In genomic region chr17:81237591-81238489, GRCh38 we compare ENCODE assay signal across 9 cellular contexts. TPM values are rescaled to one million over a fixed set of nuclear protein-coding genes. Genes with fewer than 3 reads are reported as not detected.
A peak's percentile ranks its signal among the peaks of the same experiment; 100 is the strongest.
DNase-seq lines count a peak whose midpoint lies in the region; ATAC-seq, FAIRE-seq and TF ChIP-seq lines count a peak whose summit lies in the region.
"Had no signal": no experiment of that assay in that cellular context is flagged by ENCODE, and none has a peak within 500 bp of the region (broad histone marks: within the 10 kb centered on the region; RNA-seq: fewer than 3 reads in every experiment).

No MANE protein-coding gene starts in this region.

- peaks cover 9% of the 10 kb centered on the region for H3K4me1 ChIP-seq in iPS-18a (ENCODE audit: control insufficient read depth, low read depth, low read length)

- no peaks in the 10 kb centered on the region for H3K9me3 ChIP-seq in iPS-18a (ENCODE audit: control insufficient read depth, low read depth, low read length)

- FAIRE-seq in frontal cortex (lab: Jason Lieb, UNC), result no peak

- peak overlapping the region; percentile 87 for H3K9ac ChIP-seq in iPS-18a (ENCODE audit: low read length)

- DNase-seq in NCI-H748 (lab: John Stamatoyannopoulos, UW; ENCODE audit: unreplicated experiment), result peak; percentile 45
- DNase-seq in NCI-H748 treated with DMSO at 0.1 percent for 48 hours (lab: John Stamatoyannopoulos, UW), result no peak
- no peak for DNase-seq in activated CD8-positive, alpha-beta T cell treated with anti-CD3 and anti-CD28 coated beads for 36 hours
- DNase-seq in substantia nigra (lab: John Stamatoyannopoulos, UW), result no peak
- no peak for DNase-seq in kidney glomerular epithelial cell (lab: John Stamatoyannopoulos, UW)
- no peak for DNase-seq in frontal cortex (ENCODE audit: low spot score in 2 of 2)
- DNase-seq: DMS 273 treated with DMSO at 0.1 percent for 48 hours had no signal

- peak overlapping the region; percentile 75 for H3K4me3 Mint-ChIP-seq in activated CD8-positive, alpha-beta T cell treated with anti-CD3 and anti-CD28 coated beads for 36 hours

- no peaks in the 10 kb centered on the region for H3K9me3 Mint-ChIP-seq in activated CD8-positive, alpha-beta T cell treated with anti-CD3 and anti-CD28 coated beads for 36 hours

- no peak overlapping the region for H3K27ac ChIP-seq in iPS-18a (ENCODE audit: low read length)
- H3K27ac ChIP-seq in substantia nigra (ENCODE audit: low read depth, low read length, poor library complexity, severe bottlenecking), result peak overlapping the region; percentile 60

- peak overlapping the region; percentile 89 for H3K4me3 ChIP-seq in iPS-18a (ENCODE audit: low read length)

- no peak for ATAC-seq in activated CD8-positive, alpha-beta T cell treated with anti-CD3 and anti-CD28 coated beads for 36 hours
- ATAC-seq in HG03135 (IDR thresholded peaks at IDR 0.05; ENCODE audit: unreplicated experiment), result no peak

- peaks cover 24% of the 10 kb centered on the region for H3K36me3 Mint-ChIP-seq in activated CD8-positive, alpha-beta T cell treated with anti-CD3 and anti-CD28 coated beads for 36 hours (ENCODE audit: low read depth)

- CTCF ChIA-PET in activated CD8-positive, alpha-beta T cell treated with anti-CD3 and anti-CD28 coated beads for 36 hours (lab: Charles Lee), result interaction anchor here (0.8 to 5.5 kb wide), 5 partner anchors 8 to 364 kb away, joined by 3 to 30 read pairs (median 4); partner anchors contain the start of gene SLC38A10

- no peaks in the 10 kb centered on the region for H3K27me3 ChIP-seq in iPS-18a (ENCODE audit: control insufficient read depth, insufficient read depth, low read length)

- H3K27me3 Mint-ChIP-seq in activated CD8-positive, alpha-beta T cell treated with anti-CD3 and anti-CD28 coated beads for 36 hours, result no peaks in the 10 kb centered on the region

- intact Hi-C loops in activated CD8-positive, alpha-beta T cell treated with anti-CD3 and anti-CD28 coated beads for 36 hours (cut with micrococcal nuclease), result no loop called here

- POLR2A ChIA-PET in activated CD8-positive, alpha-beta T cell treated with anti-CD3 and anti-CD28 coated beads for 36 hours (lab: Charles Lee), result interaction anchor here (0.5 to 5.0 kb wide), 10 partner anchors 8 to 315 kb away, joined by 3 to 26 read pairs (median 4); partner anchors contain the start of gene CEP131

- H3K4me1 Mint-ChIP-seq in activated CD8-positive, alpha-beta T cell treated with anti-CD3 and anti-CD28 coated beads for 36 hours (ENCODE audit: low read depth), result peaks cover 31% of the 10 kb centered on the region

- peaks cover 8% of the 10 kb centered on the region for H3K36me3 ChIP-seq in iPS-18a (ENCODE audit: control insufficient read depth, low read depth, low read length)

- H3K27ac Mint-ChIP-seq in activated CD8-positive, alpha-beta T cell treated with anti-CD3 and anti-CD28 coated beads for 36 hours, result peak overlapping the region; percentile 11

- no peak for TF ChIP-seq CTCF in activated CD8-positive, alpha-beta T cell treated with anti-CD3 and anti-CD28 coated beads for 36 hours (IDR thresholded peaks at IDR 0.05)

RNA-seq across cellular contexts. Expression of gene TEPSIN, which starts 1.0 kb away (rescaled TPM):
- total RNA-seq in activated CD8-positive, alpha-beta T cell treated with anti-CD3 and anti-CD28 coated beads for 36 hours, result 10 to 100 TPM; 28.2 to 32.2 TPM
- 7.3 TPM for total RNA-seq in frontal cortex

RNA-seq across cellular contexts. Expression of gene NDUFAF8, which starts 1.3 kb away (rescaled TPM):
- 10 to 100 TPM; 72.3 to 75.4 TPM for total RNA-seq in activated CD8-positive, alpha-beta T cell treated with anti-CD3 and anti-CD28 coated beads for 36 hours
- 5.7 TPM for total RNA-seq in frontal cortex

RNA-seq across cellular contexts. Expression of gene CEP131, which starts 15.1 kb away (rescaled TPM):
- total RNA-seq in activated CD8-positive, alpha-beta T cell treated with anti-CD3 and anti-CD28 coated beads for 36 hours, result 10 to 100 TPM in 1 of 2 experiments, 1 to 10 TPM in 1; 7.9 to 10.9 TPM
- 13.0 TPM for total RNA-seq in frontal cortex

RNA-seq across cellular contexts. Expression of gene SLC38A10, which starts 57.3 kb away (rescaled TPM):
- total RNA-seq in activated CD8-positive, alpha-beta T cell treated with anti-CD3 and anti-CD28 coated beads for 36 hours, result 10 to 100 TPM; 42.7 to 45.4 TPM
- 13.9 TPM for total RNA-seq in frontal cortex

Comparison
In these comparisons a context has a peak if more than half of its experiments do, and no peak if none do; other contexts are left out.
1. RNA of gene NDUFAF8, which starts 1.3 kb away (total RNA-seq): 72.3 to 75.4 TPM in activated CD8-positive, alpha-beta T cell treated with anti-CD3 and anti-CD28 coated beads for 36 hours; 5.7 TPM in frontal cortex (single experiment); every median in the first group is over 10 times any median in the second.